ENCODE assay signal across 8 cellular contexts in genomic region chr2:133568172-133568571, GRCh38. TPM values are rescaled to one million over a fixed set of nuclear protein-coding genes. Genes with fewer than 3 reads are reported as not detected.
DNase-seq lines count a peak whose midpoint lies in the region; ATAC-seq and TF ChIP-seq lines count a peak whose summit lies in the region.

NCKAP5 (minus strand) TSS chr2:133568463; CDS start chr2:133517526, 50,937 bp downstream.

- H2AFZ ChIP-seq in IMR-90 (replicated peaks; ENCODE audit: low read length, poor library complexity), result peak within 1 kb of the TSS; percentile 75
- H2AFZ ChIP-seq in smooth muscle cell (ENCODE audit: low read depth), result peak within 1 kb of the TSS; percentile 76

- H3F3A ChIP-seq in smooth muscle cell (ENCODE audit: low read depth), result no peaks in the 10 kb centered on the region

- intact Hi-C loops in IMR-90 (cut with micrococcal nuclease), result loop anchor here (2.0 to 10.0 kb wide), 3 partner anchors 107 to 773 kb away; no protein-coding TSS in a partner anchor

- H3K79me1 ChIP-seq in IMR-90 (ENCODE audit: low read depth in 1 of 2, low read length in 2 of 2), result peaks cover 4 to 25% of the 10 kb centered on the region in 2 experiments; a peak in 3 of 4 replicates

- peak within 1 kb of the TSS; percentile 84 for H3K27ac ChIP-seq in IMR-90 (ENCODE audit: insufficient read depth, low read length)
- H3K27ac ChIP-seq in coronary artery, result no peak within 1 kb of the TSS
- peak within 1 kb of the TSS; percentile 79 for H3K27ac ChIP-seq in smooth muscle cell (ENCODE audit: low read depth)

- DNase-seq in IMR-90 (peak; percentile 82), coronary artery (ENCODE audit: low spot score) (no peak), left kidney (ENCODE audit: low read depth, low spot score) (peak; percentile 79), smooth muscle cell (lab: John Stamatoyannopoulos, UW; ENCODE audit: unreplicated experiment) (peak; percentile 2), epidermal melanocyte (ENCODE audit: insufficient read length, low spot score) (no peak)

- peak within 1 kb of the TSS; percentile 66 for H2BK120ac ChIP-seq in IMR-90 (ENCODE audit: low read depth, low read length)

- H3K9ac ChIP-seq in IMR-90 (ENCODE audit: low read depth, low read length) (peak within 1 kb of the TSS; percentile 65), smooth muscle cell (ENCODE audit: low read depth) (peak within 1 kb of the TSS; percentile 57)

- H3K4ac ChIP-seq in IMR-90 (ENCODE audit: low read depth, low read length), result peak within 1 kb of the TSS; percentile 80

- H2AK9ac ChIP-seq in IMR-90 (replicated peaks; ENCODE audit: low read depth, low read length, poor library complexity), result peak within 1 kb of the TSS; percentile 15

- H4K20me1 ChIP-seq in IMR-90 (ENCODE audit: insufficient read depth, low read length) (no peaks in the 10 kb centered on the region), smooth muscle cell (ENCODE audit: low read depth) (no peaks in the 10 kb centered on the region)

- H4K5ac ChIP-seq in IMR-90 (ENCODE audit: low read depth, low read length), result peak within 1 kb of the TSS; percentile 71

- in situ Hi-C loops in IMR-90 (cut with MboI; ENCODE audit: low sequenced_read_pairs), result loop anchor here (10.0 to 25.0 kb wide), 4 partner anchors 313 to 1023 kb away; partner anchors contain the start of gene LYPD1

- peak within 1 kb of the TSS; percentile 90 for H3K18ac ChIP-seq in IMR-90 (ENCODE audit: low read depth, low read length)

- H3K23ac ChIP-seq in IMR-90 (ENCODE audit: low read depth, low read length), result peak within 1 kb of the TSS; percentile 78

- H3K36me3 ChIP-seq in IMR-90 (ENCODE audit: control insufficient read depth, insufficient read depth, low read length), result no peaks in the 10 kb centered on the region; the same call in 1 of the 2 replicates
- no peaks in the 10 kb centered on the region for H3K36me3 ChIP-seq in smooth muscle cell (ENCODE audit: low read depth)

- H3K56ac ChIP-seq in IMR-90 (ENCODE audit: extremely low read depth, insufficient read depth, low read length), result peak within 1 kb of the TSS; percentile 69

- TF ChIP-seq CTCF in IMR-90 (conservative IDR thresholded peaks at IDR 0.05; ENCODE audit: low read depth, low read length) (peak; percentile 24; the same call in 1 of the 2 replicates), coronary artery (IDR thresholded peaks at IDR 0.05) (no peak), smooth muscle cell (IDR thresholded peaks at IDR 0.05; ENCODE audit: borderline replicate concordance, insufficient read depth, poor library complexity, severe bottlenecking) (peak; percentile 13)

- H2BK20ac ChIP-seq in IMR-90 (ENCODE audit: low read depth, low read length), result peak within 1 kb of the TSS; percentile 76

- H3K4me2 ChIP-seq in IMR-90 (ENCODE audit: low read depth, low read length), result peak within 1 kb of the TSS; percentile 73
- peak within 1 kb of the TSS; percentile 80 for H3K4me2 ChIP-seq in smooth muscle cell

- H3K27me3 ChIP-seq in IMR-90 (ENCODE audit: control insufficient read depth, insufficient read depth, low read length) (no peaks in the 10 kb centered on the region), smooth muscle cell (ENCODE audit: low read depth) (no peaks in the 10 kb centered on the region)

- dilution Hi-C loops in IMR-90 (cut with HindIII; ENCODE audit: low sequenced_read_pairs, unreplicated experiment), result no loop called here

- POLR2A ChIA-PET in IMR-90 (lab: Charles Lee; ENCODE audit: unreplicated experiment), result interaction anchor here (1.2 kb wide), 1 partner anchor 275 kb away, joined by 4 read pairs; no protein-coding TSS in a partner anchor

- no TSS peak for BruUV-seq in IMR-90 (replicated peaks; lab: Mats Ljungman, UMichigan)

- H3K4me1 ChIP-seq in IMR-90 (ENCODE audit: control insufficient read depth, insufficient read depth, low read length) (peaks cover 15% of the 10 kb centered on the region), smooth muscle cell (ENCODE audit: low read depth) (peaks cover 15% of the 10 kb centered on the region)

- CTCF ChIA-PET in IMR-90 (lab: Yijun Ruan, JAX), result interaction anchor here (0.6 to 1.8 kb wide), 6 partner anchors 16 to 396 kb away, joined by 3 to 7 read pairs (median 6); no protein-coding TSS in a partner anchor

- H3K9me3 ChIP-seq in IMR-90 (ENCODE audit: control insufficient read depth, insufficient read depth, low read length), result no peaks in the 10 kb centered on the region
- H3K9me3 ChIP-seq in smooth muscle cell (replicated peaks; ENCODE audit: low read depth), result no peaks in the 10 kb centered on the region

- TF ChIP-seq POLR2A in IMR-90 (IDR thresholded peaks at IDR 0.05; ENCODE audit: low read depth, low read length), result no peak

- peak within 1 kb of the TSS; percentile 70 for H2BK5ac ChIP-seq in IMR-90 (ENCODE audit: low read depth, low read length, poor library complexity, severe bottlenecking)

- peaks cover 4% of the 10 kb centered on the region; the same call in 1 of the 2 replicates for H3K9me1 ChIP-seq in IMR-90 (ENCODE audit: insufficient read depth, low read length)

- H2BK15ac ChIP-seq in IMR-90 (ENCODE audit: low read depth, low read length), result peak within 1 kb of the TSS; percentile 77

- H2AK5ac ChIP-seq in IMR-90 (ENCODE audit: low read depth, low read length), result peak within 1 kb of the TSS; percentile 53

- 0% methylated on average over 7 of the region's 12 CpGs; no CpG with 5 or more reads in 1 of the 2 experiments for WGBS in IMR-90 (ENCODE audit: extremely low coverage in 2 of 2, insufficient read length in 1 of 2), 2 experiments
- WGBS in smooth muscle cell (ENCODE audit: low lambda C conversion rate), result 4% methylated on average over 12 of the region's 12 CpGs

- peak within 1 kb of the TSS; percentile 42 for H3K14ac ChIP-seq in IMR-90 (replicated peaks; ENCODE audit: low read depth, low read length)

- peak; percentile 67 for ATAC-seq in IMR-90 (ENCODE audit: low read depth)
- no peak for ATAC-seq in GM18498 (IDR thresholded peaks at IDR 0.05; ENCODE audit: unreplicated experiment)
- ATAC-seq in GM21786 (IDR thresholded peaks at IDR 0.05; ENCODE audit: unreplicated experiment), result no peak
- ATAC-seq in GM18870 (IDR thresholded peaks at IDR 0.05; ENCODE audit: unreplicated experiment), result no peak

- H3K79me2 ChIP-seq in smooth muscle cell (ENCODE audit: low read depth), result no peaks in the 10 kb centered on the region

- H3K4me3 ChIP-seq in IMR-90 (ENCODE audit: insufficient read depth, low read depth, low read length) (peak within 1 kb of the TSS; percentile 50), coronary artery (peak within 1 kb of the TSS; percentile 51), smooth muscle cell (peak within 1 kb of the TSS; percentile 49)

- H4K8ac ChIP-seq in IMR-90 (ENCODE audit: low read depth in 2 of 2, low read length in 2 of 2), result peak within 1 kb of the TSS; percentile 26 to 86; a peak in 3 of 4 replicates

- peak within 1 kb of the TSS; percentile 51 for H4K91ac ChIP-seq in IMR-90 (ENCODE audit: insufficient read depth, low read depth, low read length)

- peak; percentile 23 for TF ChIP-seq RAD21 in IMR-90 (IDR thresholded peaks at IDR 0.05; ENCODE audit: low read length)

TF ChIP-seq in IMR-90, 13 proteins besides CTCF, POLR2A, EP300 and RAD21:
- TF ChIP-seq RFX5 (IDR thresholded peaks at IDR 0.05; ENCODE audit: low read depth, low read length) (no peak), MXI1 (IDR thresholded peaks at IDR 0.05; ENCODE audit: borderline replicate concordance, low read depth, low read length) (no peak), FOS (IDR thresholded peaks at IDR 0.05; ENCODE audit: low read depth, low read length) (no peak), MAZ (IDR thresholded peaks at IDR 0.05; ENCODE audit: borderline replicate concordance, low read depth, low read length) (no peak), SMC3 (IDR thresholded peaks at IDR 0.05; ENCODE audit: low read depth, low read length) (peak; percentile 22)
TF ChIP-seq in IMR-90: peak in this region for 1.

RNA-seq across cellular contexts. Expression of gene NCKAP5, which starts in this region (rescaled TPM):
- total RNA-seq in IMR-90 (2012; rRNA removed) (3.9 and 5.3 TPM in 2 replicates), smooth muscle cell (9.5 and 13.2 TPM in 2 replicates)
- polyA plus RNA-seq in IMR-90 (2012; rRNA removed) (2.3 and 2.7 TPM in 2 replicates), smooth muscle cell (4.3 and 4.6 TPM in 2 replicates)
- 0.97 and 1.5 TPM in 2 replicates for polyA plus RNA-seq in IMR-90 (2012; cell fraction: cytosol; rRNA removed)
- polyA plus RNA-seq in IMR-90 (2012; cell fraction: nucleus; rRNA removed; ENCODE audit: low replicate concordance), result 1.2 and 3.6 TPM in 2 replicates

Comparison
In these comparisons a context has a peak if more than half of its experiments do, and no peak if none do; other contexts are left out.
1. DNase-seq: peak in IMR-90 (single experiment), left kidney (single experiment) and smooth muscle cell (single experiment); none in coronary artery (single experiment) and epidermal melanocyte (single experiment).
2. H3K27ac ChIP-seq: peak in IMR-90 (single experiment) and smooth muscle cell (single experiment); none in coronary artery (0 of 2).
3. Peak in every context shown above with its lines, with median percentiles within 50 percentile points of each other: H3K4me3 ChIP-seq.